ENCODE assay signal across 31 cellular contexts in genomic region chr15:51089699-51090098, GRCh38. TPM values are rescaled to one million over a fixed set of nuclear protein-coding genes. Genes with fewer than 3 reads are reported as not detected.
DNase-seq lines count a peak whose midpoint lies in the region; ATAC-seq and TF ChIP-seq lines count a peak whose summit lies in the region.
"Had no signal": no experiment of that assay in that cellular context is flagged by ENCODE, and none has a peak within 500 bp of the region (broad histone marks: within the 10 kb centered on the region; RNA-seq: fewer than 3 reads in every experiment).

No MANE protein-coding gene starts in this region.

- no peaks in the 10 kb centered on the region for H3K27me3 Mint-ChIP-seq in MCF 10A (ENCODE audit: insufficient read depth, unreplicated experiment)

- no peak for TF ChIP-seq EP300 in gastroesophageal sphincter (IDR thresholded peaks at IDR 0.05)

- peak; percentile 30 for DNase-seq in MCF 10A (ENCODE audit: unreplicated experiment)
- DNase-seq in breast epithelium (ENCODE audit: low spot score in 2 of 2) = no peak
- no peak for DNase-seq in coronary artery (ENCODE audit: low spot score)
- DNase-seq in activated CD4-positive, alpha-beta T cell treated with anti-CD3 and anti-CD28 coated beads, Interleukin-2, amount 50 U/mL, for 4 hours = no peak
- no peak for DNase-seq in heart right ventricle
- no peak for DNase-seq in NCI-H1105 treated with DMSO at 0.1 percent for 48 hours (lab: John Stamatoyannopoulos, UW)
- DNase-seq in SIG-M5 treated with dmso at 0.1 percent for 504 hours (lab: John Stamatoyannopoulos, UW; ENCODE audit: unreplicated experiment) = no peak
- DNase-seq: activated B cell treated with CpG ODN at 0.5 μM for 24 hours; activated CD8-positive, alpha-beta memory T cell treated with anti-CD3 and anti-CD28 coated beads, Interleukin-2, amount 50 U/mL, for 4 hours; activated naive CD8-positive, alpha-beta T cell treated with anti-CD3 and anti-CD28 coated beads for 36 hours; BE2C; DMS79; effector CD8-positive, alpha-beta T cell; H9; mammary epithelial cell; NCI-H1092 treated with DMSO at 0.1 percent for 48 hours; NCI-H1930; NCI-H2227 treated with DMSO at 0.1 percent for 48 hours; NCI-H774; posterior cingulate gyrus; right lobe of liver; T1000; transverse colon had no signal

- H3K4me3 Mint-ChIP-seq in MCF 10A (ENCODE audit: unreplicated experiment) = no peak overlapping the region
- H3K4me3 Mint-ChIP-seq: activated B cell treated with CpG ODN at 0.5 μM for 24 hours; activated naive CD8-positive, alpha-beta T cell treated with anti-CD3 and anti-CD28 coated beads for 36 hours; H9; neural progenitor cell; stimulated activated naive CD8-positive, alpha-beta T cell treated with anti-CD3 and anti-CD28 coated beads, Interleukin-15, Interleukin-2, amounts not matched to agents 100 ng/mL and 50 ng/mL, for 24 hours had no signal

- no peak overlapping the region for H3K4me3 ChIP-seq in breast epithelium
- H3K4me3 ChIP-seq in coronary artery = no peak overlapping the region
- H3K4me3 ChIP-seq in gastroesophageal sphincter = no peak overlapping the region
- no peak overlapping the region for H3K4me3 ChIP-seq in heart right ventricle
- H3K4me3 ChIP-seq: GM12878, neural progenitor cell, right lobe of liver, transverse colon had no signal

- POLR2A ChIA-PET in MCF 10A (lab: Yijun Ruan, JAX) = interaction anchor here (0.5 to 1.1 kb wide), 2 partner anchors 30 to 336 kb away, joined by 3 to 5 read pairs; no protein-coding TSS in a partner anchor

- TF ChIP-seq POLR2A in breast epithelium (IDR thresholded peaks at IDR 0.05) = no peak
- no peak for TF ChIP-seq POLR2A in gastroesophageal sphincter (IDR thresholded peaks at IDR 0.05)

- intact Hi-C loops in MCF 10A (cut with micrococcal nuclease) (no loop called here), breast epithelium (cut with DNase I; ENCODE audit: low total_unique reads) (no loop called here), heart right ventricle (cut with DNase I) (no loop called here)

- ATAC-seq in gastroesophageal sphincter (peak; percentile 17), heart right ventricle (no peak)
- ATAC-seq: GM12878, HepG2, right lobe of liver, Right ventricle myocardium inferior had no signal

- TF ChIP-seq CTCF in MCF 10A (IDR thresholded peaks at IDR 0.05; ENCODE audit: unreplicated experiment) (no peak), breast epithelium (IDR thresholded peaks at IDR 0.05) (no peak), coronary artery (IDR thresholded peaks at IDR 0.05) (no peak), gastroesophageal sphincter (IDR thresholded peaks at IDR 0.05) (no peak), heart right ventricle (IDR thresholded peaks at IDR 0.05) (no peak)

- CTCF ChIA-PET in MCF 10A (lab: Yijun Ruan, JAX) = interaction anchor here (1.5 kb wide), 1 partner anchor 43 kb away, joined by 4 read pairs; no protein-coding TSS in a partner anchor

- H3K27ac Mint-ChIP-seq in MCF 10A (ENCODE audit: low read depth, unreplicated experiment) = no peak overlapping the region
- H3K27ac Mint-ChIP-seq: activated B cell treated with CpG ODN at 0.5 μM for 24 hours; activated naive CD8-positive, alpha-beta T cell treated with anti-CD3 and anti-CD28 coated beads for 36 hours; H9; neural progenitor cell; stimulated activated naive CD8-positive, alpha-beta T cell treated with anti-CD3 and anti-CD28 coated beads, Interleukin-15, Interleukin-2, amounts not matched to agents 100 ng/mL and 50 ng/mL, for 24 hours had no signal

- peaks cover 43% of the 10 kb centered on the region for H3K4me1 Mint-ChIP-seq in MCF 10A (ENCODE audit: insufficient read depth, unreplicated experiment)

- H3K27ac ChIP-seq in breast epithelium (no peak overlapping the region), coronary artery (peak overlapping the region; percentile 24 to 98), gastroesophageal sphincter (peak overlapping the region in 3 of 4 donors; percentile 58 to 89 (median 66)), heart right ventricle (no peak overlapping the region)
- H3K27ac ChIP-seq: 22Rv1, HL-60, neural progenitor cell, right lobe of liver had no signal

- H3K9me3 ChIP-seq in breast epithelium (no peaks in the 10 kb centered on the region), gastroesophageal sphincter (no peaks in the 10 kb centered on the region), heart right ventricle (no peaks in the 10 kb centered on the region)
- H3K9me3 ChIP-seq: BE2C, right lobe of liver, transverse colon had no signal

- H3K4me1 ChIP-seq in breast epithelium (no peaks in the 10 kb centered on the region), gastroesophageal sphincter (peaks cover 4 to 73% (median 35%) of the 10 kb centered on the region in 3 donors), heart right ventricle (peaks cover 0 to 23% (median 8%) of the 10 kb centered on the region in 9 donors)
- H3K4me1 ChIP-seq: BE2C, neural progenitor cell had no signal

- H3K27me3 ChIP-seq in breast epithelium (peaks cover 3 to 7% of the 10 kb centered on the region in 2 donors), gastroesophageal sphincter (no peaks in the 10 kb centered on the region), heart right ventricle (peaks cover 0 to 45% (median 0%) of the 10 kb centered on the region in 7 donors)
- H3K27me3 ChIP-seq: right lobe of liver had no signal

- BruUV-seq in MCF 10A (replicated peaks; lab: Mats Ljungman, UMichigan) = no TSS peak

- H3K9me3 Mint-ChIP-seq in MCF 10A (ENCODE audit: unreplicated experiment) = no peaks in the 10 kb centered on the region
- H3K9me3 Mint-ChIP-seq: activated B cell treated with CpG ODN at 0.5 μM for 24 hours; activated naive CD8-positive, alpha-beta T cell treated with anti-CD3 and anti-CD28 coated beads for 36 hours; H9; neural progenitor cell; stimulated activated naive CD8-positive, alpha-beta T cell treated with anti-CD3 and anti-CD28 coated beads, Interleukin-15, Interleukin-2, amounts not matched to agents 100 ng/mL and 50 ng/mL, for 24 hours had no signal

- H3K36me3 ChIP-seq in breast epithelium (no peaks in the 10 kb centered on the region), gastroesophageal sphincter (no peaks in the 10 kb centered on the region), heart right ventricle (no peaks in the 10 kb centered on the region)
- H3K36me3 ChIP-seq: BE2C, neural progenitor cell, right lobe of liver, transverse colon had no signal

- 20 to 43% methylated on average over 2 of the region's 2 CpGs for WGBS in gastroesophageal sphincter (ENCODE audit: low coverage in 1 of 2), 2 donors
- 82 to 91% methylated on average over 2 of the region's 2 CpGs for WGBS in heart right ventricle, 2 donors

- H3K36me3 Mint-ChIP-seq in MCF 10A (ENCODE audit: insufficient read depth, unreplicated experiment) = no peaks in the 10 kb centered on the region
- H3K36me3 Mint-ChIP-seq: activated naive CD8-positive, alpha-beta T cell treated with anti-CD3 and anti-CD28 coated beads for 36 hours; neural progenitor cell had no signal

RNA-seq across cellular contexts. Expression of gene TNFAIP8L3, which starts 5.0 kb away (rescaled TPM):
- 2.6 and 4.2 TPM in 2 replicates for total RNA-seq in MCF 10A (2022)
- 1 to 10 TPM; 2.5 to 4.3 (median 4.0) TPM for total RNA-seq in breast epithelium
- total RNA-seq in gastroesophageal sphincter = 10 to 100 TPM; 17.1 to 31.7 (median 23.9) TPM
- total RNA-seq in heart right ventricle = 1 to 10 TPM; 2.2 to 9.3 (median 3.4) TPM
- polyA plus RNA-seq in heart right ventricle = 10 to 100 TPM in 1 of 2 donors, 1 to 10 TPM in 1; 1.3 to 14.4 TPM
- total RNA-seq: activated B cell treated with CpG ODN at 0.5 μM for 24 hours, GM12878 had no signal

Comparison
In these comparisons a context has a peak if more than half of its experiments do, and no peak if none do; other contexts are left out.
1. H3K27ac ChIP-seq: peak in coronary artery (2 of 2) and gastroesophageal sphincter (3 of 4); none in breast epithelium (0 of 2) and heart right ventricle (0 of 10).